20 cellular contexts compared by ENCODE assay signal in genomic region chr15:80289558-80290277, GRCh38. TPM values are rescaled to one million over a fixed set of nuclear protein-coding genes. Genes with fewer than 3 reads are reported as not detected.
DNase-seq lines count a peak whose midpoint lies in the region; ATAC-seq, FAIRE-seq and TF ChIP-seq lines count a peak whose summit lies in the region.
"Had no signal": no experiment of that assay in that cellular context is flagged by ENCODE, and none has a peak within 500 bp of the region (broad histone marks: within the 10 kb centered on the region; RNA-seq: fewer than 3 reads in every experiment).

No MANE protein-coding gene starts in this region.

- H3K4me1 Mint-ChIP-seq in activated T-cell treated with anti-CD3 and anti-CD28 coated beads, Interleukin-2, amount 50 U/mL, for 4 hours (ENCODE audit: low read depth) = peaks cover 8% of the 10 kb centered on the region
- peaks cover 3% of the 10 kb centered on the region for H3K4me1 Mint-ChIP-seq in neural progenitor cell

- H3K4me1 ChIP-seq in K562 (replicated peaks in 1 of 2; ENCODE audit: control insufficient read depth in 2 of 2, insufficient read depth in 2 of 2, low read length in 2 of 2) = no peaks in the 10 kb centered on the region
- peaks cover 9% of the 10 kb centered on the region for H3K4me1 ChIP-seq in neural progenitor cell
- no peaks in the 10 kb centered on the region for H3K4me1 ChIP-seq in adrenal gland (replicated peaks in 1 of 2)
- H3K4me1 ChIP-seq: SJCRH30 had no signal

- no peak for DNase-seq in activated T-cell treated with anti-CD3 and anti-CD28 coated beads, Interleukin-2, amount 50 U/mL, for 4 hours
- no peak for DNase-seq in activated T-cell treated with anti-CD3 and anti-CD28 coated beads, Interleukin-2, amount 50 U/mL, for 1 hour
- DNase-seq in K562 (ENCODE audit: extremely low read depth in 1 of 4, low spot score in 3 of 4) = no peak
- DNase-seq in neural progenitor cell (ENCODE audit: low spot score) = no peak
- no peak for DNase-seq in adrenal gland
- DNase-seq in GM03348 (ENCODE audit: low spot score) = no peak
- DNase-seq: DMS 273 treated with DMSO at 0.1 percent for 48 hours, GM23248, HFFc6, Karpas-422, NCI-H1105, NCI-H187, NCI-H226, NCI-H524 treated with DMSO at 0.1 percent for 48 hours, SJCRH30 had no signal

- no peak for ATAC-seq in activated T-cell treated with anti-CD3 and anti-CD28 coated beads, Interleukin-2, amount 50 U/mL, for 4 hours
- ATAC-seq in K562 = no peak
- ATAC-seq in GM21737 (IDR thresholded peaks at IDR 0.05; ENCODE audit: unreplicated experiment) = no peak

- CTCF ChIA-PET in K562 (lab: Yijun Ruan, JAX; ENCODE audit: low intra/inter-chr PET ratio) = no interaction called here

- no peak for TF ChIP-seq POLR2A in K562 (conservative IDR thresholded peaks at IDR 0.05)
- TF ChIP-seq POLR2A in adrenal gland (IDR thresholded peaks at IDR 0.05) = no peak

- no peak overlapping the region for H3K27ac Mint-ChIP-seq in neural progenitor cell
- H3K27ac Mint-ChIP-seq: HFFc6 had no signal

- H3K9ac ChIP-seq in K562 (ENCODE audit: insufficient read depth in 1 of 2, low read depth in 2 of 2, low read length in 2 of 2) (no peak overlapping the region), neural progenitor cell (no peak overlapping the region)
- H3K9ac ChIP-seq: GM23248 had no signal

- no peaks in the 10 kb centered on the region for H4K20me1 ChIP-seq in K562 (replicated peaks; ENCODE audit: control insufficient read depth, insufficient read depth, low read length)
- H4K20me1 ChIP-seq in neural progenitor cell (ENCODE audit: low read depth) = no peaks in the 10 kb centered on the region

- H2AFZ ChIP-seq in K562 (ENCODE audit: low read depth, low read length) = no peak overlapping the region
- H2AFZ ChIP-seq in neural progenitor cell (replicated peaks) = peak overlapping the region; percentile 89
- H2AFZ ChIP-seq: GM23248 had no signal

- peaks cover 18% of the 10 kb centered on the region for H3K27me3 Mint-ChIP-seq in activated T-cell treated with anti-CD3 and anti-CD28 coated beads, Interleukin-2, amount 50 U/mL, for 4 hours (ENCODE audit: low read depth)
- H3K27me3 Mint-ChIP-seq in neural progenitor cell (ENCODE audit: insufficient read depth, low read depth) = no peaks in the 10 kb centered on the region

- no peaks in the 10 kb centered on the region for H3K9me3 Mint-ChIP-seq in activated T-cell treated with anti-CD3 and anti-CD28 coated beads, Interleukin-2, amount 50 U/mL, for 4 hours
- H3K9me3 Mint-ChIP-seq in neural progenitor cell = no peaks in the 10 kb centered on the region
- H3K9me3 Mint-ChIP-seq: HFFc6 had no signal

- no peaks in the 10 kb centered on the region for H3K36me3 Mint-ChIP-seq in activated T-cell treated with anti-CD3 and anti-CD28 coated beads, Interleukin-2, amount 50 U/mL, for 4 hours (ENCODE audit: insufficient read depth)
- H3K36me3 Mint-ChIP-seq in neural progenitor cell = no peaks in the 10 kb centered on the region

- TF ChIP-seq CTCF in K562 (IDR thresholded peaks at IDR 0.05 in 2 of 3, conservative IDR thresholded peaks at IDR 0.05 in 1 of 3; ENCODE audit: insufficient read depth in 2 of 3, low read depth in 1 of 3, low read length in 3 of 3) (no peak), neural progenitor cell (IDR thresholded peaks at IDR 0.05) (no peak), adrenal gland (IDR thresholded peaks at IDR 0.05) (no peak)

- no peaks in the 10 kb centered on the region for H3K36me3 ChIP-seq in K562 (ENCODE audit: control insufficient read depth, insufficient read depth, low read length)
- H3K36me3 ChIP-seq in neural progenitor cell = no peaks in the 10 kb centered on the region
- no peaks in the 10 kb centered on the region for H3K36me3 ChIP-seq in adrenal gland (replicated peaks in 1 of 2)
- H3K36me3 ChIP-seq: SJCRH30 had no signal

- TF ChIP-seq RAD21 in Ishikawa (IDR thresholded peaks at IDR 0.05; ENCODE audit: low read depth) (no peak), K562 (CRISPR knock-in tag; conservative IDR thresholded peaks at IDR 0.05 in 1 of 2, IDR thresholded peaks at IDR 0.05 in 1 of 2) (no peak)

- H3K27me3 ChIP-seq in K562 (ENCODE audit: control insufficient read depth in 2 of 2, insufficient read depth in 2 of 2, low read length in 2 of 2) (peaks cover 0 to 17% of the 10 kb centered on the region in 2 experiments; a peak in 2 of 5 replicates), neural progenitor cell (no peaks in the 10 kb centered on the region), adrenal gland (no peaks in the 10 kb centered on the region)
- H3K27me3 ChIP-seq: SJCRH30 had no signal

- H3K4me2 ChIP-seq in K562 (ENCODE audit: insufficient read depth, low read length) (no peak overlapping the region), neural progenitor cell (peak overlapping the region; percentile 21)

- TF ChIP-seq EP300 in Ishikawa (IDR thresholded peaks at IDR 0.05; ENCODE audit: borderline replicate concordance) (no peak), K562 (IDR thresholded peaks at IDR 0.05; ENCODE audit: low read length) (no peak)

- in situ Hi-C loops in K562 (cut with MboI) = no loop called here

- BruUV-seq in K562 (replicated peaks; lab: Mats Ljungman, UMichigan) = no TSS peak

- no peak overlapping the region for H3K4me3 ChIP-seq in K562
- no peak overlapping the region for H3K4me3 ChIP-seq in neural progenitor cell
- H3K4me3 ChIP-seq in adrenal gland = no peak overlapping the region
- H3K4me3 ChIP-seq: GM23248, SJCRH30 had no signal

- H3K4me3 Mint-ChIP-seq in activated T-cell treated with anti-CD3 and anti-CD28 coated beads, Interleukin-2, amount 50 U/mL, for 4 hours = peak overlapping the region; percentile 54
- H3K4me3 Mint-ChIP-seq in neural progenitor cell = no peak overlapping the region
- H3K4me3 Mint-ChIP-seq: HFFc6 had no signal

- H3K27ac ChIP-seq in K562 (ENCODE audit: extremely low read depth, low read depth, low read length) = no peak overlapping the region
- H3K27ac ChIP-seq in neural progenitor cell = no peak overlapping the region
- H3K27ac ChIP-seq in adrenal gland = no peak overlapping the region
- H3K27ac ChIP-seq: C4-2B, GM23248, RWPE1, SJCRH30 had no signal

- POLR2A ChIA-PET in K562 (lab: Yijun Ruan, JAX) = interaction anchor here (1.5 kb wide), 1 partner anchor 14 kb away, joined by 3 read pairs; no protein-coding TSS in a partner anchor

- H3K9me1 ChIP-seq in K562 (ENCODE audit: control insufficient read depth, insufficient read depth, low read length) = no peaks in the 10 kb centered on the region

- intact Hi-C loops in K562 (cut with micrococcal nuclease) (no loop called here), adrenal gland (cut with DNase I) (no loop called here)

- no peak for FAIRE-seq in K562 (lab: Jason Lieb, UNC)

- H3K9me3 ChIP-seq in K562 (replicated peaks; ENCODE audit: control insufficient read depth, insufficient read depth, low read depth, low read length) (no peaks in the 10 kb centered on the region), neural progenitor cell (ENCODE audit: low read depth) (no peaks in the 10 kb centered on the region), adrenal gland (replicated peaks in 1 of 3) (no peaks in the 10 kb centered on the region)
- H3K9me3 ChIP-seq: SJCRH30 had no signal

- H3F3A ChIP-seq in neural progenitor cell (ENCODE audit: low read depth) = no peaks in the 10 kb centered on the region

- no peaks in the 10 kb centered on the region for H3K79me2 ChIP-seq in K562 (ENCODE audit: control insufficient read depth, insufficient read depth, low read length)
- no peaks in the 10 kb centered on the region for H3K79me2 ChIP-seq in neural progenitor cell (ENCODE audit: low read depth)

- 3% methylated on average over 7 of the region's 7 CpGs for WGBS in K562 (ENCODE audit: insufficient coverage, low coverage, missing lambda C conversion rate)
- 42 to 57% (median 55%) methylated on average over 7 of the region's 7 CpGs for WGBS in adrenal gland, 4 donors

TF ChIP-seq in Ishikawa, 13 proteins besides CTCF, POLR2A, EP300 and RAD21 (continues in another document):
- TF ChIP-seq USF1 (IDR thresholded peaks at IDR 0.05) = 0 out of 2 replicates have a peak, but pooled peaks have one; percentile 18

TF ChIP-seq in K562, 482 proteins besides CTCF, POLR2A, EP300 and RAD21 (continues in another document):
- TF ChIP-seq CHD4 (IDR thresholded peaks at IDR 0.05; ENCODE audit: insufficient read depth, insufficient replicate concordance, low read depth, low read length, poor library complexity, severe bottlenecking) (no peak), VEZF1 (CRISPR knock-in tag; IDR thresholded peaks at IDR 0.05) (no peak)

RNA-seq across cellular contexts. Expression of gene CTXND1, which starts 37.7 kb away (rescaled TPM):
- under 1 TPM in 1 of 3 donors, not detected in 2; 0.03 TPM for total RNA-seq in activated T-cell treated with anti-CD3 and anti-CD28 coated beads, Interleukin-2, amount 50 U/mL, for 4 hours
- total RNA-seq in K562 (2011; cell fraction: chromatin; rRNA removed; ENCODE audit: low replicate concordance) = not detected in 2 replicates
- not detected in 2 replicates for total RNA-seq in K562 (2011; cell fraction: nucleolus; rRNA removed)
- not detected in 2 replicates for total RNA-seq in K562 (2011; cell fraction: nucleoplasm; rRNA removed)
- total RNA-seq in K562 (2014; rRNA removed) (not detected in 2 replicates), K562 (2014; rRNA removed; fragmentation: Illumina TruSeq; extraction: Trizol) (not detected in 2 replicates), K562 (2015; rRNA removed; fragmentation: Illumina TruSeq; extraction: Trizol) (not detected in 2 replicates), K562 (2021) (not detected in 2 replicates), neural progenitor cell (ENCODE audit: low replicate concordance) (not detected in 2 replicates), adrenal gland (10 to 100 TPM in 1 of 8 donors, 1 to 10 TPM in 7; 2.7 to 13.2 (median 5.4) TPM)
- polyA plus RNA-seq in K562 (2011; rRNA removed) (not detected in 2 replicates), K562 (2014; fragmentation: Illumina TruSeq; extraction: Trizol) (not detected in 2 replicates), K562 (2014; fragmentation: Nextera tagmentation; extraction: Ambion mirVana) (under 1 TPM; 0.04 TPM), K562 (2014; rRNA removed) (not detected in 2 replicates), adrenal gland (10 to 100 TPM in 1 of 3 donors, 1 to 10 TPM in 2; 1.6 to 17.4 (median 3.0) TPM)
- polyA plus RNA-seq in K562 (2011; cell fraction: cytosol; rRNA removed) = not detected in 2 replicates
- polyA plus RNA-seq in K562 (2011; cell fraction: nucleus; rRNA removed) = not detected in 2 replicates
- polyA plus RNA-seq in K562 (2012) = 0.07 TPM in 2 replicates
- polyA minus RNA-seq in K562 (2011; rRNA and poly(A)+ RNA removed) = not detected in 2 replicates
- not detected in 2 replicates for polyA minus RNA-seq in K562 (2011; cell fraction: cytosol; rRNA and poly(A)+ RNA removed)
- polyA minus RNA-seq in K562 (2011; cell fraction: nucleus; rRNA and poly(A)+ RNA removed) = not detected in 2 replicates
- total RNA-seq: A673, GM23248, HFFc6 had no signal
- polyA plus RNA-seq: GM23248 had no signal
